Comparison of ENCODE assay signal across 20 cellular contexts in the genomic region with DNA sequence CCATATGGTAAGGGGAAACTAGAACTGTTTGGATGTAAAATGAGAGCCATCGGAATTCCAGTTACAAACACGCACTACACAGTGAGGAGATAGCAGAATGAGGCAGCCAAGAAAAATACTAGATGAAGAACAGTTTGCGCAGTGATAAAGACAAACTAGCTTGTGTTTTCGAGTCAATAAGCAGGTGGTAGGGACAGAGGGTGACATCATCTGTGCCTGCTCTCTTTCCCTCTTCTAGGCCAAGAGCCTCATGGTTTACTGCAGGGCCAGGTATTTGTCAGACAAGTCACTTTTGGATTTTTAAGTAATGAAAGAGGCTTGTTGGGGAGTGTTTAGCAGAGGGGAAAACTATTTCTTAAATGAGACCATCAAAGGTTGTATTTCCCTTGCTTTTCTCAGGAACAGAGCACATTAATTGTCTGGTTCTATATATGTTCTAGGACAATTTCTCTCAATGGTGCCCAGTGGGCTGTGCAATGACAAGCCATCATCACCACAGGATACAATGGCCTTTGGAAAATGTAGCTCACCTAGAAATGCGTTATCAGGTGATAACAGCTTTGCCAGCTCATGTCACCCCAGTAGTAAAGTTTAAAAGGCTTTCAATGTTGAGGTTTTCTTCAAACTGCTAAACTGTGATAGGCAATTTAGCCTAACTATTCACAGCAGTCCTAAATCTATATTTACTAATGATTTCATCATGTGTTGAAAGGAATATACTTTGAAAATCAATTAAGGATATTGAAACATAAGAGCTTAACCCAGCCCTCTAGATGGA.
"Had no signal": no experiment of that assay in that cellular context is flagged by ENCODE, and none has a peak within 500 bp of the region (broad histone marks: within the 10 kb centered on the region; RNA-seq: fewer than 3 reads in every experiment).

No MANE protein-coding gene starts in this region.

- H3K36me3 Mint-ChIP-seq: activated naive CD8-positive, alpha-beta T cell treated with anti-CD3 and anti-CD28 coated beads for 36 hours; mesothelial cell of epicardium; stimulated activated memory B cell treated with anti-CD40 and anti-IgM and Interleukin-4, amounts not matched to agents 10 μg/mL and 1 μg/mL and 100 μg/mL, for 72 hours; type B pancreatic cell had no signal

- H3K9me3 Mint-ChIP-seq: activated CD4-positive, alpha-beta T cell treated with anti-CD3 and anti-CD28 coated beads, Interleukin-2, amount 10 ng/mL, durations not matched to agents 24 days and 14 days; activated CD8-positive, alpha-beta T cell treated with anti-CD3 and anti-CD28 coated beads for 36 hours; activated naive CD8-positive, alpha-beta T cell treated with anti-CD3 and anti-CD28 coated beads for 36 hours; activated T-helper 17 cell treated with anti-CD3 and anti-CD28 coated beads, Interleukin-2, amount 50 U/mL, for 72 hours; nephron; stimulated activated memory B cell treated with anti-CD40 and anti-IgM and Interleukin-4, amounts not matched to agents 10 μg/mL and 1 μg/mL and 100 μg/mL, for 72 hours had no signal

- H3K4me1 Mint-ChIP-seq: activated CD4-positive, alpha-beta T cell treated with anti-CD3 and anti-CD28 coated beads, Interleukin-2, amount 10 ng/mL, durations not matched to agents 24 days and 14 days; activated naive CD8-positive, alpha-beta T cell treated with anti-CD3 and anti-CD28 coated beads for 36 hours; activated T-helper 17 cell treated with anti-CD3 and anti-CD28 coated beads, Interleukin-2, amount 50 U/mL, for 72 hours; mesothelial cell of epicardium; nephron; stimulated activated memory B cell treated with anti-CD40 and anti-IgM and Interleukin-4, amounts not matched to agents 10 μg/mL and 1 μg/mL and 100 μg/mL, for 72 hours had no signal

- H3K27ac ChIP-seq: spleen, testis had no signal

- H3K27me3 Mint-ChIP-seq: activated CD4-positive, alpha-beta T cell treated with anti-CD3 and anti-CD28 coated beads, Interleukin-2, amount 10 ng/mL, durations not matched to agents 24 days and 14 days; activated CD8-positive, alpha-beta T cell treated with anti-CD3 and anti-CD28 coated beads for 36 hours; activated naive CD8-positive, alpha-beta T cell treated with anti-CD3 and anti-CD28 coated beads for 36 hours; activated T-helper 17 cell treated with anti-CD3 and anti-CD28 coated beads, Interleukin-2, amount 50 U/mL, for 72 hours; stimulated activated memory B cell treated with anti-CD40 and anti-IgM and Interleukin-4, amounts not matched to agents 10 μg/mL and 1 μg/mL and 100 μg/mL, for 72 hours; type B pancreatic cell had no signal

- DNase-seq: activated CD4-positive, alpha-beta T cell treated with anti-CD3 and anti-CD28 coated beads, Interleukin-2, amount 10 ng/mL, durations not matched to agents 24 days and 14 days; activated CD8-positive, alpha-beta T cell treated with anti-CD3 and anti-CD28 coated beads for 36 hours; activated naive CD4-positive, alpha-beta T cell; activated naive CD8-positive, alpha-beta T cell treated with anti-CD3 and anti-CD28 coated beads for 36 hours; activated T-cell treated with anti-CD3 and anti-CD28 coated beads, Interleukin-2, amount 50 U/mL, for 1 hour; amniotic stem cell; dermis blood vessel endothelial cell; effector memory CD8-positive, alpha-beta T cell; foreskin fibroblast; nucleus accumbens; spleen; stimulated activated CD4-positive, alpha-beta T cell treated with anti-CD3 and anti-CD28 coated beads, Interleukin-4, amount 100 ng/mL, for 4 hours; T1000; testis had no signal

- H3K4me3 ChIP-seq: lung, spleen, testis had no signal

- H3K4me3 Mint-ChIP-seq: activated CD4-positive, alpha-beta T cell treated with anti-CD3 and anti-CD28 coated beads, Interleukin-2, amount 10 ng/mL, durations not matched to agents 24 days and 14 days; activated CD8-positive, alpha-beta T cell treated with anti-CD3 and anti-CD28 coated beads for 36 hours; activated naive CD8-positive, alpha-beta T cell treated with anti-CD3 and anti-CD28 coated beads for 36 hours; activated T-helper 17 cell treated with anti-CD3 and anti-CD28 coated beads, Interleukin-2, amount 50 U/mL, for 72 hours; effector memory CD8-positive, alpha-beta T cell; mesothelial cell of epicardium; nephron; stimulated activated memory B cell treated with anti-CD40 and anti-IgM and Interleukin-4, amounts not matched to agents 10 μg/mL and 1 μg/mL and 100 μg/mL, for 72 hours; type B pancreatic cell had no signal

- H3K9me3 ChIP-seq: spleen, testis had no signal

- ATAC-seq: activated CD8-positive, alpha-beta T cell treated with anti-CD3 and anti-CD28 coated beads for 36 hours; activated T-helper 17 cell treated with anti-CD3 and anti-CD28 coated beads, Interleukin-2, amount 50 U/mL, for 72 hours; effector memory CD8-positive, alpha-beta T cell; stimulated activated memory B cell treated with anti-CD40 and anti-IgM and Interleukin-4, amounts not matched to agents 10 μg/mL and 1 μg/mL and 100 μg/mL, for 72 hours had no signal

- H3K27me3 ChIP-seq: spleen, testis had no signal

- H3K36me3 ChIP-seq: spleen had no signal

- H3K27ac Mint-ChIP-seq: activated CD4-positive, alpha-beta T cell treated with anti-CD3 and anti-CD28 coated beads, Interleukin-2, amount 10 ng/mL, durations not matched to agents 24 days and 14 days; activated CD8-positive, alpha-beta T cell treated with anti-CD3 and anti-CD28 coated beads for 36 hours; activated naive CD8-positive, alpha-beta T cell treated with anti-CD3 and anti-CD28 coated beads for 36 hours; activated T-helper 17 cell treated with anti-CD3 and anti-CD28 coated beads, Interleukin-2, amount 50 U/mL, for 72 hours; effector memory CD8-positive, alpha-beta T cell; nephron; stimulated activated memory B cell treated with anti-CD40 and anti-IgM and Interleukin-4, amounts not matched to agents 10 μg/mL and 1 μg/mL and 100 μg/mL, for 72 hours; type B pancreatic cell had no signal
